Comparison of ENCODE assay signal across 9 cellular contexts in the genomic region with DNA sequence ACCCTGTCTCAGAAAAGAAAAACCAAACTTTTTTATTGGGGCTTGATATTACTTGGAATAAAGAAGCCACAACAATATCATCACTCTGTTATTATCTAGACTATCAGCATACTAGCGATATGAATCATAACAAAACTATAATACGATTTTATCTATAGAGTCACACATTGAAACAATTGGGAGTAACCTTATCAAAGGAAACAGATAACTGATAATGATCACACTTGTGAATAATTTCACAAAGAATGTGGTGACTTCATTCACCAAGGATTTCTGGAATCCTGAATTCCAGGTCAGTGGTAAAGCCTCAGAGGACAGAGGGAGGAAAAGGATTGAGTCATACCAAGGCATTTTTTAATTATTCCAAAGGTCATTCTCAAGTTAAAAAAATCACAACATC. TPM values are rescaled to one million over a fixed set of nuclear protein-coding genes. Genes with fewer than 3 reads are reported as not detected.
DNase-seq lines count a peak whose midpoint lies in the region; ATAC-seq and FAIRE-seq lines count a peak whose summit lies in the region.
"Had no signal": no experiment of that assay in that cellular context is flagged by ENCODE, and none has a peak within 500 bp of the region (broad histone marks: within the 10 kb centered on the region; RNA-seq: fewer than 3 reads in every experiment).

No MANE protein-coding gene starts in this region.

- no peaks in the 10 kb centered on the region for H3K27me3 ChIP-seq in NT2/D1 (ENCODE audit: insufficient read depth, insufficient read length)

- peak overlapping the region; percentile 88 for H3K27ac ChIP-seq in mesodermal cell (ENCODE audit: low read depth, low read length, severe bottlenecking)

- H3K9ac ChIP-seq in NT2/D1 (ENCODE audit: insufficient read length, low read depth): no peak overlapping the region

- ATAC-seq in GM18907 (IDR thresholded peaks at IDR 0.05; ENCODE audit: unreplicated experiment) (no peak), HG03175 (IDR thresholded peaks at IDR 0.05; ENCODE audit: unreplicated experiment) (no peak)

- H3K4me3 ChIP-seq in NT2/D1 (ENCODE audit: insufficient read length, low read depth) (no peak overlapping the region), mesodermal cell (ENCODE audit: extremely low read depth, insufficient read depth, low read length, poor library complexity, severe bottlenecking) (no peak overlapping the region)

- H3K4me1 ChIP-seq in NT2/D1 (ENCODE audit: insufficient read depth, insufficient read length) (no peaks in the 10 kb centered on the region), mesodermal cell (ENCODE audit: control insufficient read depth, insufficient read depth, low read length, poor library complexity, severe bottlenecking) (peaks cover 37% of the 10 kb centered on the region)

- H3K36me3 ChIP-seq in NT2/D1 (ENCODE audit: insufficient read depth, insufficient read length, low read length) (no peaks in the 10 kb centered on the region), mesodermal cell (ENCODE audit: control insufficient read depth, insufficient read depth, low read length) (peaks cover 9% of the 10 kb centered on the region)

- no CpG with 5 or more reads among the region's 2 CpGs for WGBS in mesodermal cell (ENCODE audit: insufficient coverage in 2 of 2), 2 experiments

- DNase-seq in Daoy (ENCODE audit: low read depth) (peak; percentile 85), NT2/D1 (ENCODE audit: low read depth, low spot score) (peak; percentile 11), islet precursor cell (no peak)
- DNase-seq in stimulated activated naive CD4-positive, alpha-beta T cell (lab: John Stamatoyannopoulos, UW): no peak
- DNase-seq: activated CD4-positive, alpha-beta T cell treated with anti-CD3 and anti-CD28 coated beads, Interleukin-2, amount 50 U/mL, for 48 hours had no signal

- no peaks in the 10 kb centered on the region for H3K9me3 ChIP-seq in NT2/D1 (ENCODE audit: insufficient read depth, low read length)
- no peaks in the 10 kb centered on the region for H3K9me3 ChIP-seq in mesodermal cell (ENCODE audit: control insufficient read depth, low read length)

- FAIRE-seq in endometrium (lab: Jason Lieb, UNC): peak; percentile 78

RNA-seq across cellular contexts. Expression of a gene that starts 32.1 kb away (rescaled TPM):
- 31.7 and 37.2 TPM in 2 replicates for total RNA-seq in Daoy (2014; rRNA removed; shearing (Covaris generic))
- 21.7 TPM for polyA plus RNA-seq in mesodermal cell (2013, experiment 1 of 2)
- polyA plus RNA-seq in mesodermal cell (2013, experiment 2 of 2): 22.9 TPM

Comparison
In these comparisons a context has a peak if more than half of its experiments do, and no peak if none do; other contexts are left out.
1. DNase-seq: peak in Daoy (single experiment) and NT2/D1 (single experiment); none in islet precursor cell (single experiment) and stimulated activated naive CD4-positive, alpha-beta T cell (0 of 6).